ENCODE assay signal across 23 cellular contexts in the genomic region with DNA sequence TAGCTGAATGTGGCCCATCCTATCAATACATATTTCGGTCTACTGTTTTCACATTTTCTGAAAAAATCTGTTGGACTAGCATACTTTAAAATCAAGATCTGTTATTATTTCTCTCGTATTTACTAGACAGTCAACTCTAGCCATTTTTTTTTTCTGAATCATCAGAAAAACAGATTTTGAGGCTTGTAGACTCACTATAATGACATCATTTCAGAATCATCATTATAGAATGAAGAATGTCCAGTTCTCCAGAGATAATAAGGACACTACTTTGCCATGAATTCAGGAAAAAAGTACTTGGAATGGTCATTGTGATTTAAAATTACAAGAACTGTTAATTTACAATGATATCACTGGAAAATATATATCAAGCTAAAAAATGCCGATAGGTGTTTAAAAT.
"Had no signal": no experiment of that assay in that cellular context is flagged by ENCODE, and none has a peak within 500 bp of the region (broad histone marks: within the 10 kb centered on the region; RNA-seq: fewer than 3 reads in every experiment).

No MANE protein-coding gene starts in this region.

- H3K27me3 Mint-ChIP-seq: activated CD4-positive, alpha-beta memory T cell treated with anti-CD3 and anti-CD28 coated beads for 36 hours; activated CD4-positive, alpha-beta T cell treated with anti-CD3 and anti-CD28 coated beads, Interleukin-2, amount 10 ng/mL, durations not matched to agents 7 days and 5 days; activated naive CD4-positive, alpha-beta T cell treated with anti-CD3 and anti-CD28 coated beads, Interleukin-2, amount 10 ng/mL, durations not matched to agents 7 days and 5 days; activated naive CD8-positive, alpha-beta T cell treated with anti-CD3 and anti-CD28 coated beads for 36 hours; activated T-helper 17 cell treated with anti-CD3 and anti-CD28 coated beads, Interleukin-2, amount 50 U/mL, for 72 hours; central memory CD8-positive, alpha-beta T cell had no signal

- ATAC-seq: activated T-cell treated with anti-CD3 and anti-CD28 coated beads, Interleukin-2, amount 50 U/mL, for 4 hours; activated T-helper 17 cell treated with anti-CD3 and anti-CD28 coated beads, Interleukin-2, amount 50 U/mL, for 72 hours had no signal

- FAIRE-seq: RCC 7860 had no signal

- H3K9me3 Mint-ChIP-seq: activated T-cell treated with anti-CD3 and anti-CD28 coated beads, Interleukin-2, amount 50 U/mL, for 4 hours had no signal

- H3K36me3 Mint-ChIP-seq: activated CD4-positive, alpha-beta memory T cell treated with anti-CD3 and anti-CD28 coated beads for 36 hours; activated naive CD4-positive, alpha-beta T cell treated with anti-CD3 and anti-CD28 coated beads, Interleukin-2, amount 10 ng/mL, durations not matched to agents 7 days and 5 days; activated naive CD8-positive, alpha-beta T cell treated with anti-CD3 and anti-CD28 coated beads for 36 hours had no signal

- DNase-seq: activated CD4-positive, alpha-beta memory T cell treated with anti-CD3 and anti-CD28 coated beads for 36 hours; activated CD4-positive, alpha-beta T cell treated with anti-CD3 and anti-CD28 coated beads, Interleukin-2, amount 10 ng/mL, durations not matched to agents 7 days and 5 days; activated CD4-positive, CD25-positive, alpha-beta regulatory T cell; activated CD8-positive, alpha-beta memory T cell treated with anti-CD3 and anti-CD28 coated beads for 24 hours; activated gamma-delta T cell treated with Interleukin-2 at 50 U/mL for 16 hours; activated naive CD4-positive, alpha-beta T cell treated with anti-CD3 and anti-CD28 coated beads, Interleukin-2, amount 10 ng/mL, durations not matched to agents 7 days and 5 days; activated naive CD8-positive, alpha-beta T cell treated with anti-CD3 and anti-CD28 coated beads for 36 hours; activated T-cell treated with anti-CD3 and anti-CD28 coated beads, Interleukin-2, amount 50 U/mL, for 4 hours; anterior cingulate cortex; Kasumi-1; KBM-7; NCI-H1105 treated with DMSO at 0.1 percent for 48 hours; NCI-H1436 treated with DMSO at 0.1 percent for 48 hours; NCI-H187; NCI-H2081; NCI-H510A treated with DMSO at 0.1 percent for 48 hours; NCI-H69; SIG-M5; T-helper 1 cell had no signal

- H3K4me1 Mint-ChIP-seq: activated CD4-positive, alpha-beta T cell treated with anti-CD3 and anti-CD28 coated beads, Interleukin-2, amount 10 ng/mL, durations not matched to agents 7 days and 5 days; activated naive CD4-positive, alpha-beta T cell treated with anti-CD3 and anti-CD28 coated beads, Interleukin-2, amount 10 ng/mL, durations not matched to agents 7 days and 5 days; activated naive CD8-positive, alpha-beta T cell treated with anti-CD3 and anti-CD28 coated beads for 36 hours; activated T-helper 17 cell treated with anti-CD3 and anti-CD28 coated beads, Interleukin-2, amount 50 U/mL, for 72 hours; central memory CD8-positive, alpha-beta T cell had no signal

- H3K27ac ChIP-seq: VCaP had no signal

- H3K27ac Mint-ChIP-seq: activated CD4-positive, alpha-beta memory T cell treated with anti-CD3 and anti-CD28 coated beads for 36 hours; activated CD4-positive, alpha-beta T cell treated with anti-CD3 and anti-CD28 coated beads, Interleukin-2, amount 10 ng/mL, durations not matched to agents 7 days and 5 days; activated naive CD4-positive, alpha-beta T cell treated with anti-CD3 and anti-CD28 coated beads, Interleukin-2, amount 10 ng/mL, durations not matched to agents 7 days and 5 days; activated naive CD8-positive, alpha-beta T cell treated with anti-CD3 and anti-CD28 coated beads for 36 hours; activated T-helper 17 cell treated with anti-CD3 and anti-CD28 coated beads, Interleukin-2, amount 50 U/mL, for 72 hours had no signal

- H3K4me3 Mint-ChIP-seq: activated CD4-positive, alpha-beta memory T cell treated with anti-CD3 and anti-CD28 coated beads for 36 hours; activated CD4-positive, alpha-beta T cell treated with anti-CD3 and anti-CD28 coated beads, Interleukin-2, amount 10 ng/mL, durations not matched to agents 7 days and 5 days; activated naive CD4-positive, alpha-beta T cell treated with anti-CD3 and anti-CD28 coated beads, Interleukin-2, amount 10 ng/mL, durations not matched to agents 7 days and 5 days; activated naive CD8-positive, alpha-beta T cell treated with anti-CD3 and anti-CD28 coated beads for 36 hours; activated T-cell treated with anti-CD3 and anti-CD28 coated beads, Interleukin-2, amount 50 U/mL, for 4 hours; activated T-helper 17 cell treated with anti-CD3 and anti-CD28 coated beads, Interleukin-2, amount 50 U/mL, for 72 hours; central memory CD8-positive, alpha-beta T cell had no signal
